Comparison of ENCODE assay signal across 28 cellular contexts in the genomic region with DNA sequence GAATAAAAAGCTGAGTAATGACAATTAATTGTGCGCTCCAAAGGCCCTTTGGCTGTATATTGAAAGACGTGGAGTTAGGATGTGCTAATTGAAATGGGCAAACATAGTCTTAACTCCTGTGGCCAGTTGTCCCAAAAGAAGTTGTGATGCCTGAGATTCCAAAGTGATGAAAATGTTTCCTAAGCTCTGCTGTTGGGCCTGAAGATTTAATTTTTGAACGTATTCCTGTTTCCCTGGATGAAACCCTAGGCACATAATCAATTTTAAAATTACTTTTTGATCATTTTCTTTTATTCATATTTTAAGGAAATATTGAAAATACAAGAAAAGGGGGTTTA.
"Had no signal": no experiment of that assay in that cellular context is flagged by ENCODE, and none has a peak within 500 bp of the region (broad histone marks: within the 10 kb centered on the region; RNA-seq: fewer than 3 reads in every experiment).

No MANE protein-coding gene starts in this region.

- H3K4me2 ChIP-seq: hepatocyte had no signal

- ATAC-seq: left colon; naive thymus-derived CD4-positive, alpha-beta T cell; pancreas had no signal

- DNase-seq: activated CD4-positive, alpha-beta T cell treated with anti-CD3 and anti-CD28 coated beads for 4 hours; activated CD4-positive, alpha-beta T cell treated with anti-CD3 and anti-CD28 coated beads, Interleukin-2, amount 50 U/mL, for 4 hours; activated CD8-positive, alpha-beta memory T cell treated with anti-CD3 and anti-CD28 coated beads for 24 hours; activated effector memory CD4-positive, alpha-beta T cell treated with Interleukin-2 at 50 U/mL for 16 hours; activated naive CD4-positive, alpha-beta T cell treated with Interleukin-2 at 50 U/mL for 16 hours; adrenal gland; aorta; brain microvascular endothelial cell; dorsolateral prefrontal cortex; effector memory CD4-positive, alpha-beta T cell; left colon; mammary epithelial cell; midbrain; naive thymus-derived CD4-positive, alpha-beta T cell; pancreas; retina; sigmoid colon; stimulated activated CD4-positive, alpha-beta T cell treated with anti-CD3 and anti-CD28 coated beads, Interleukin-15, amount 100 ng/mL, for 24 hours; stimulated activated CD4-positive, alpha-beta T cell treated with anti-CD3 and anti-CD28 coated beads, Interleukin-2, amount 100 ng/mL, for 24 hours; stimulated activated naive CD4-positive, alpha-beta T cell treated with Interleukin-2 at 50 U/mL for 16 hours; testis had no signal

- H2AFZ ChIP-seq: hepatocyte had no signal

- FAIRE-seq: keratinocyte, pancreas had no signal

- H3K27ac ChIP-seq: adrenal gland, brain microvascular endothelial cell, coronary artery, dorsolateral prefrontal cortex, gastroesophageal sphincter, hepatocyte, pancreas, prostate gland, testis, vagina, VCaP had no signal

- H3K4me1 ChIP-seq: adrenal gland, pancreas, prostate gland, testis, vagina had no signal

- H3K27me3 ChIP-seq: adrenal gland, brain microvascular endothelial cell, dorsolateral prefrontal cortex, gastroesophageal sphincter, hepatocyte, pancreas, sigmoid colon, testis, vagina had no signal

- H3K9me3 ChIP-seq: adrenal gland, gastroesophageal sphincter, pancreas, prostate gland, sigmoid colon, testis, vagina had no signal

- H3K4me3 ChIP-seq: adrenal gland, coronary artery, dorsolateral prefrontal cortex, gastroesophageal sphincter, hepatocyte, pancreas, prostate gland, sigmoid colon, testis, vagina had no signal

- H3K36me3 ChIP-seq: adrenal gland, brain microvascular endothelial cell, gastroesophageal sphincter, pancreas, prostate gland, sigmoid colon, vagina had no signal
